ENCODE assay signal across 19 cellular contexts in genomic region chr1:207669469-207670111, GRCh38. TPM values are rescaled to one million over a fixed set of nuclear protein-coding genes. Genes with fewer than 3 reads are reported as not detected.
DNase-seq lines count a peak whose midpoint lies in the region; ATAC-seq, FAIRE-seq and TF ChIP-seq lines count a peak whose summit lies in the region.
"Had no signal": no experiment of that assay in that cellular context is flagged by ENCODE, and none has a peak within 500 bp of the region (broad histone marks: within the 10 kb centered on the region; RNA-seq: fewer than 3 reads in every experiment).

No MANE protein-coding gene starts in this region.

- no peaks in the 10 kb centered on the region for H3K9me1 ChIP-seq in K562 (ENCODE audit: control insufficient read depth, insufficient read depth, low read length)

- no peak overlapping the region for H2AFZ ChIP-seq in K562 (ENCODE audit: low read depth, low read length)

- H3K27me3 ChIP-seq in left ventricle myocardium inferior (ENCODE audit: low read depth) (peaks cover 85% of the 10 kb centered on the region), heart right ventricle (peaks cover 0 to 82% (median 80%) of the 10 kb centered on the region in 7 donors), K562 (ENCODE audit: control insufficient read depth in 2 of 2, insufficient read depth in 2 of 2, low read length in 2 of 2) (no peaks in the 10 kb centered on the region), lower lobe of right lung (ENCODE audit: low read depth) (peaks cover 43% of the 10 kb centered on the region), upper lobe of left lung (peaks cover 0 to 15% (median 7%) of the 10 kb centered on the region in 4 donors)

- H3K79me2 ChIP-seq in K562 (ENCODE audit: control insufficient read depth, insufficient read depth, low read length) = peaks cover 85% of the 10 kb centered on the region

- H3K36me3 ChIP-seq in left ventricle myocardium inferior = no peaks in the 10 kb centered on the region
- no peaks in the 10 kb centered on the region for H3K36me3 ChIP-seq in heart right ventricle
- H3K36me3 ChIP-seq in K562 (ENCODE audit: control insufficient read depth, insufficient read depth, low read length) = peaks cover 18% of the 10 kb centered on the region
- no peaks in the 10 kb centered on the region for H3K36me3 ChIP-seq in lower lobe of right lung
- no peaks in the 10 kb centered on the region for H3K36me3 ChIP-seq in upper lobe of left lung
- H3K36me3 ChIP-seq: neutrophil, SJSA1 had no signal

- CTCF ChIA-PET in K562 (lab: Yijun Ruan, JAX; ENCODE audit: low intra/inter-chr PET ratio) = no interaction called here

- H3K27ac ChIP-seq in left ventricle myocardium inferior (replicated peaks) = no peak overlapping the region
- no peak overlapping the region for H3K27ac ChIP-seq in heart right ventricle
- no peak overlapping the region for H3K27ac ChIP-seq in K562 (ENCODE audit: extremely low read depth, low read depth, low read length)
- H3K27ac ChIP-seq in lower lobe of right lung = no peak overlapping the region
- no peak overlapping the region for H3K27ac ChIP-seq in upper lobe of left lung
- H3K27ac ChIP-seq: epithelial cell of prostate, neutrophil, SJSA1 had no signal

- TF ChIP-seq CTCF in left ventricle myocardium inferior (IDR thresholded peaks at IDR 0.05; ENCODE audit: borderline replicate concordance) (no peak), heart right ventricle (IDR thresholded peaks at IDR 0.05) (no peak), K562 (IDR thresholded peaks at IDR 0.05 in 2 of 3, conservative IDR thresholded peaks at IDR 0.05 in 1 of 3; ENCODE audit: insufficient read depth in 2 of 3, low read depth in 1 of 3, low read length in 3 of 3) (no peak), lower lobe of right lung (IDR thresholded peaks at IDR 0.05) (no peak), upper lobe of left lung (IDR thresholded peaks at IDR 0.05) (no peak)

- ATAC-seq in heart right ventricle = no peak
- ATAC-seq in K562 = no peak
- peak; percentile 23 to 32 for ATAC-seq in lower lobe of right lung
- ATAC-seq in upper lobe of left lung (ENCODE audit: low FRiP score in 2 of 2) = peak; percentile 19 to 23

- TF ChIP-seq POLR2A in K562 (conservative IDR thresholded peaks at IDR 0.05) = no peak
- TF ChIP-seq POLR2A in upper lobe of left lung (IDR thresholded peaks at IDR 0.05) = no peak

- in situ Hi-C loops in K562 (cut with MboI) = loop anchor here (5.0 kb wide), 2 partner anchors 47 to 87 kb away; no protein-coding TSS in a partner anchor

- H4K20me1 ChIP-seq in K562 (replicated peaks; ENCODE audit: control insufficient read depth, insufficient read depth, low read length) = peaks cover 2% of the 10 kb centered on the region; the same call in 1 of the 2 replicates

- H3K9ac ChIP-seq in K562 (ENCODE audit: insufficient read depth in 1 of 2, low read depth in 2 of 2, low read length in 2 of 2) = no peak overlapping the region

- no peak for TF ChIP-seq EP300 in K562 (IDR thresholded peaks at IDR 0.05; ENCODE audit: low read length)
- TF ChIP-seq EP300 in upper lobe of left lung (IDR thresholded peaks at IDR 0.05) = no peak

- BruUV-seq in K562 (replicated peaks; lab: Mats Ljungman, UMichigan) = no TSS peak

- TF ChIP-seq RAD21 in K562 (CRISPR knock-in tag; conservative IDR thresholded peaks at IDR 0.05 in 1 of 2, IDR thresholded peaks at IDR 0.05 in 1 of 2) = no peak

- no peak for FAIRE-seq in K562 (lab: Jason Lieb, UNC)

- POLR2A ChIA-PET in K562 (lab: Yijun Ruan, JAX) = interaction anchor here (0.7 kb wide), 1 partner anchor 10 kb away, joined by 4 read pairs; no protein-coding TSS in a partner anchor

- H3K4me3 ChIP-seq in left ventricle myocardium inferior (peak overlapping the region; percentile 43), heart right ventricle (peak overlapping the region in 2 of 10 donors; percentile 1 to 21), K562 (no peak overlapping the region), lower lobe of right lung (peak overlapping the region; percentile 29), upper lobe of left lung (peak overlapping the region in 2 of 4 donors; percentile 15 to 25)
- H3K4me3 ChIP-seq: SJSA1, smooth muscle cell had no signal

- intact Hi-C loops in left ventricle myocardium inferior (cut with micrococcal nuclease) (no loop called here), heart right ventricle (cut with DNase I) (no loop called here), K562 (cut with micrococcal nuclease) (no loop called here), lower lobe of right lung (cut with DNase I) (no loop called here)

- H3K4me1 ChIP-seq in left ventricle myocardium inferior (peaks cover 7% of the 10 kb centered on the region), heart right ventricle (peaks cover 0 to 9% (median 0%) of the 10 kb centered on the region in 9 donors), K562 (replicated peaks in 1 of 2; ENCODE audit: control insufficient read depth in 2 of 2, insufficient read depth in 2 of 2, low read length in 2 of 2) (peaks cover 11 to 32% of the 10 kb centered on the region in 2 experiments; a peak in 4 of 5 replicates), lower lobe of right lung (peaks cover 6% of the 10 kb centered on the region), upper lobe of left lung (peaks cover 6 to 10% (median 6%) of the 10 kb centered on the region in 4 donors)
- H3K4me1 ChIP-seq: SJSA1 had no signal

- 4 to 8% methylated on average over 51 of the region's 51 CpGs for WGBS in heart right ventricle, 2 donors
- WGBS in K562 (ENCODE audit: insufficient coverage, low coverage, missing lambda C conversion rate) = 91% methylated on average over 38 of the region's 51 CpGs
- 16 to 63% methylated on average over 2 to 21 of the region's 51 CpGs for WGBS in upper lobe of left lung, 2 donors

- H3K4me2 ChIP-seq in K562 (ENCODE audit: insufficient read depth, low read length) = no peak overlapping the region
- H3K4me2 ChIP-seq: smooth muscle cell had no signal

- DNase-seq in left ventricle myocardium inferior (no peak), heart right ventricle (no peak), K562 (ENCODE audit: extremely low read depth in 1 of 4, low spot score in 3 of 4) (no peak), lower lobe of right lung (no peak), upper lobe of left lung (peak in 1 of 2 donors; percentile 81), DMS79 (lab: John Stamatoyannopoulos, UW) (no peak), GM03348 (ENCODE audit: low spot score) (no peak)
- DNase-seq in stimulated activated naive CD4-positive, alpha-beta T cell treated with Interleukin-2 at 50 U/mL for 16 hours (lab: John Stamatoyannopoulos, UW) = no peak
- DNase-seq: activated naive CD4-positive, alpha-beta T cell treated with anti-CD3 and anti-CD28 coated beads, Interleukin-2, amount 50 U/mL, for 16 hours; hippocampal formation; mesenchymal stem cell; NCI-H1092; NCI-H226 had no signal

- H3K9me3 ChIP-seq in left ventricle myocardium inferior (replicated peaks) (peaks cover 5% of the 10 kb centered on the region), heart right ventricle (peaks cover 0 to 6% (median 0%) of the 10 kb centered on the region in 11 donors), K562 (replicated peaks; ENCODE audit: control insufficient read depth, insufficient read depth, low read depth, low read length) (no peaks in the 10 kb centered on the region; the same call in none of the 2 replicates), lower lobe of right lung (no peaks in the 10 kb centered on the region), upper lobe of left lung (no peaks in the 10 kb centered on the region)
- H3K9me3 ChIP-seq: neutrophil, SJSA1 had no signal

TF ChIP-seq in K562, 482 proteins besides CTCF, POLR2A, EP300 and RAD21 (continues in another document):
- TF ChIP-seq ZNF274 (IDR thresholded peaks at IDR 0.05; ENCODE audit: borderline replicate concordance, low read depth, low read length) (no peak), RNF219 (CRISPR knock-in tag; IDR thresholded peaks at IDR 0.05) (no peak), ARID2 (IDR thresholded peaks at IDR 0.05) (no peak), CBX1 (IDR thresholded peaks at IDR 0.05; ENCODE audit: low read depth) (peak; percentile 34; the same call in 1 of the 2 replicates)

RNA-seq across cellular contexts. Expression of gene CR1L, which starts 24.7 kb away (rescaled TPM):
- not detected for total RNA-seq in left ventricle myocardium inferior
- 1 to 10 TPM in 1 of 10 donors, under 1 TPM in 2, not detected in 7; 0.34 to 1.1 (median 0.42) TPM for total RNA-seq in heart right ventricle
- polyA plus RNA-seq in heart right ventricle = not detected
- 155 and 191 TPM in 2 replicates for total RNA-seq in K562 (2011; cell fraction: chromatin; rRNA removed; ENCODE audit: low replicate concordance)
- total RNA-seq in K562 (2011; cell fraction: nucleolus; rRNA removed) = 84.4 and 92.0 TPM in 2 replicates
- 106 and 111 TPM in 2 replicates for total RNA-seq in K562 (2011; cell fraction: nucleoplasm; rRNA removed)
- 10.1 and 11.9 TPM in 2 replicates for total RNA-seq in K562 (2014; rRNA removed)
- 22.6 and 26.2 TPM in 2 replicates for total RNA-seq in K562 (2014; rRNA removed; fragmentation: Illumina TruSeq; extraction: Trizol)
- 12.7 and 14.2 TPM in 2 replicates for total RNA-seq in K562 (2015; rRNA removed; fragmentation: Illumina TruSeq; extraction: Trizol)
- total RNA-seq in K562 (2021) = 30.0 and 33.7 TPM in 2 replicates
- 37.8 and 45.4 TPM in 2 replicates for polyA plus RNA-seq in K562 (2011; rRNA removed)
- 45.9 and 63.7 TPM in 2 replicates for polyA plus RNA-seq in K562 (2011; cell fraction: cytosol; rRNA removed)
- 126 and 140 TPM in 2 replicates for polyA plus RNA-seq in K562 (2011; cell fraction: nucleus; rRNA removed)
- 15.0 and 22.9 TPM in 2 replicates for polyA plus RNA-seq in K562 (2012)
- 37.0 and 51.1 TPM in 2 replicates for polyA plus RNA-seq in K562 (2014; fragmentation: Illumina TruSeq; extraction: Trizol)
- polyA plus RNA-seq in K562 (2014; fragmentation: Nextera tagmentation; extraction: Ambion mirVana) = 10 to 100 TPM; 53.4 to 74.8 TPM
- polyA plus RNA-seq in K562 (2014; rRNA removed) = 34.3 and 35.1 TPM in 2 replicates
- 54.6 and 74.7 TPM in 2 replicates for polyA minus RNA-seq in K562 (2011; rRNA and poly(A)+ RNA removed)
- polyA minus RNA-seq in K562 (2011; cell fraction: cytosol; rRNA and poly(A)+ RNA removed) = 27.0 and 30.3 TPM in 2 replicates
- 88.5 and 136 TPM in 2 replicates for polyA minus RNA-seq in K562 (2011; cell fraction: nucleus; rRNA and poly(A)+ RNA removed)
- 1.3 TPM for total RNA-seq in lower lobe of right lung
- total RNA-seq in upper lobe of left lung = 1 to 10 TPM in 1 of 6 donors, under 1 TPM in 1, not detected in 4; 0.30 to 1.0 TPM
- total RNA-seq: cardiac septum, SJSA1, smooth muscle cell, temporal lobe had no signal

Comparison
In these comparisons a context has a peak if more than half of its experiments do, and no peak if none do; other contexts are left out.
1. ATAC-seq: peak in lower lobe of right lung (2 of 2) and upper lobe of left lung (2 of 2); none in heart right ventricle (0 of 8) and K562 (single experiment).